Comparison of ENCODE assay signal across 12 cellular contexts in genomic region chrX:123263246-123263757, GRCh38.
"Had no signal": no experiment of that assay in that cellular context is flagged by ENCODE, and none has a peak within 500 bp of the region (broad histone marks: within the 10 kb centered on the region; RNA-seq: fewer than 3 reads in every experiment).

No MANE protein-coding gene starts in this region.

- FAIRE-seq: small intestine had no signal

- H3K27ac ChIP-seq: adrenal gland, body of pancreas, epithelial cell of prostate, gastrocnemius medialis, thyroid gland, uterus had no signal

- DNase-seq: activated CD4-positive, alpha-beta T cell treated with anti-CD3 and anti-CD28 coated beads, Interleukin-2, amount 50 U/mL, for 1 hour; activated naive CD4-positive, alpha-beta T cell treated with anti-CD3 and anti-CD28 coated beads, Interleukin-2, amount 50 U/mL, for 16 hours; adrenal gland; body of pancreas; cortex of kidney; effector memory CD4-positive, alpha-beta T cell; gastrocnemius medialis; right cardiac atrium; small intestine; thyroid gland; uterus had no signal

- H3K4me1 ChIP-seq: body of pancreas, gastrocnemius medialis, thyroid gland, uterus had no signal

- H3K27me3 ChIP-seq: adrenal gland, body of pancreas, gastrocnemius medialis, thyroid gland, uterus had no signal

- H3K9me3 ChIP-seq: adrenal gland, body of pancreas, gastrocnemius medialis, thyroid gland, uterus had no signal

- H3K4me3 ChIP-seq: adrenal gland, body of pancreas, gastrocnemius medialis, thyroid gland, uterus had no signal

- H3K36me3 ChIP-seq: adrenal gland, gastrocnemius medialis, thyroid gland, uterus had no signal
